Comparison of ENCODE assay signal across 8 cellular contexts in genomic region chr17:42798011-42798382, GRCh38. TPM values are rescaled to one million over a fixed set of nuclear protein-coding genes. Genes with fewer than 3 reads are reported as not detected.
A peak's percentile ranks its signal among the peaks of the same experiment; 100 is the strongest.
DNase-seq lines count a peak whose midpoint lies in the region; ATAC-seq, FAIRE-seq and TF ChIP-seq lines count a peak whose summit lies in the region.

No MANE protein-coding gene starts in this region.

- no peak for DNase-seq in SK-N-SH
- no peak for DNase-seq in activated naive CD8-positive, alpha-beta T cell treated with anti-CD3 and anti-CD28 coated beads for 36 hours
- peak; percentile 12 for DNase-seq in kidney tubule cell (ENCODE audit: low spot score)
- DNase-seq in SW 1271 (lab: John Stamatoyannopoulos, UW): no peak
- DNase-seq in urothelium cell line (ENCODE audit: low spot score): no peak
- DNase-seq in AML-193 (lab: John Stamatoyannopoulos, UW): no peak

- H3K27ac ChIP-seq in SK-N-SH (ENCODE audit: low read depth in 2 of 2, low read length in 1 of 2) (peak overlapping the region in 1 of 2 experiments; percentile 36; a peak in 3 of 4 replicates), subcutaneous abdominal adipose tissue (ENCODE audit: low read depth, low read length) (peak overlapping the region; percentile 74)

- no peak for TF ChIP-seq EP300 in SK-N-SH (IDR thresholded peaks at IDR 0.05; ENCODE audit: borderline replicate concordance in 1 of 2, low read depth in 1 of 2, low read length in 1 of 2)

- H3K27me3 Mint-ChIP-seq in activated naive CD8-positive, alpha-beta T cell treated with anti-CD3 and anti-CD28 coated beads for 36 hours: no peaks in the 10 kb centered on the region

- H3K4me2 ChIP-seq in SK-N-SH: peak overlapping the region; percentile 87

- H3K36me3 ChIP-seq in SK-N-SH (replicated peaks in 1 of 2; ENCODE audit: control insufficient read depth in 1 of 2, insufficient read depth in 2 of 2, low read length in 1 of 2) (no peaks in the 10 kb centered on the region), subcutaneous abdominal adipose tissue (ENCODE audit: control insufficient read depth in 5 of 5, insufficient read depth in 5 of 5, low read length in 5 of 5) (peaks cover 0 to 12% (median 3%) of the 10 kb centered on the region in 5 donors)

- H3K36me3 Mint-ChIP-seq in activated naive CD8-positive, alpha-beta T cell treated with anti-CD3 and anti-CD28 coated beads for 36 hours: peaks cover 6% of the 10 kb centered on the region

- ATAC-seq in SK-N-SH treated with all-trans-retinoic acid at 6 μM for 48 hours: no peak

- CTCF ChIA-PET in SK-N-SH (lab: Yijun Ruan, JAX): interaction anchor here (0.6 to 2.2 kb wide), 6 partner anchors 12 to 220 kb away, joined by 3 to 7 read pairs (median 4); partner anchors contain the start of genes BECN1 and PSMC3IP

- FAIRE-seq in urothelium cell line (lab: Jason Lieb, UNC): no peak

- H3K4me1 Mint-ChIP-seq in activated naive CD8-positive, alpha-beta T cell treated with anti-CD3 and anti-CD28 coated beads for 36 hours: peaks cover 10% of the 10 kb centered on the region

- no peaks in the 10 kb centered on the region for H4K20me1 ChIP-seq in SK-N-SH (ENCODE audit: insufficient read depth)

- POLR2A ChIA-PET in SK-N-SH (lab: Yijun Ruan, JAX): interaction anchor here (1.1 to 1.3 kb wide), 2 partner anchors 17 to 26 kb away, joined by 4 read pairs; partner anchors contain the start of genes BECN1 and WNK4

- peaks cover 18% of the 10 kb centered on the region; the same call in 1 of the 2 replicates for H3K79me2 ChIP-seq in SK-N-SH (ENCODE audit: insufficient read depth)

- H3K9me3 ChIP-seq in SK-N-SH: no peaks in the 10 kb centered on the region
- no peaks in the 10 kb centered on the region for H3K9me3 ChIP-seq in subcutaneous abdominal adipose tissue (ENCODE audit: control insufficient read depth in 5 of 5, low read length in 5 of 5)

- H3K27me3 ChIP-seq in SK-N-SH (ENCODE audit: insufficient read depth) (no peaks in the 10 kb centered on the region), subcutaneous abdominal adipose tissue (ENCODE audit: control insufficient read depth in 5 of 5, insufficient read depth in 4 of 5, low read length in 5 of 5) (no peaks in the 10 kb centered on the region)

- TF ChIP-seq RAD21 in SK-N-SH (IDR thresholded peaks at IDR 0.05; ENCODE audit: low read length): no peak

- H2AFZ ChIP-seq in SK-N-SH (ENCODE audit: low read depth): peak overlapping the region; percentile 81; the same call in 1 of the 2 replicates

- peaks cover 7 to 15% of the 10 kb centered on the region in 2 experiments; a peak in 1 of 4 replicates for H3K4me1 ChIP-seq in SK-N-SH (ENCODE audit: control insufficient read depth in 1 of 2, insufficient read depth in 2 of 2, low read depth in 1 of 2, low read length in 1 of 2)
- peaks cover 8 to 23% (median 21%) of the 10 kb centered on the region in 5 donors for H3K4me1 ChIP-seq in subcutaneous abdominal adipose tissue (ENCODE audit: control insufficient read depth in 5 of 5, insufficient read depth in 5 of 5, low read length in 5 of 5)

- TF ChIP-seq CTCF in SK-N-SH (IDR thresholded peaks at IDR 0.05): no peak

- 21% methylated on average over 10 of the region's 10 CpGs for WGBS in SK-N-SH (ENCODE audit: low lambda C conversion rate)

- no peaks in the 10 kb centered on the region for H3K9me2 ChIP-seq in SK-N-SH

- H3K4me3 ChIP-seq in SK-N-SH (ENCODE audit: low read depth in 2 of 2, low read length in 1 of 2): peak overlapping the region; percentile 93 to 94
- peak overlapping the region; percentile 88 to 99 (median 98) for H3K4me3 ChIP-seq in subcutaneous abdominal adipose tissue (ENCODE audit: low read depth in 1 of 5, low read length in 5 of 5)

- H3K9me3 Mint-ChIP-seq in activated naive CD8-positive, alpha-beta T cell treated with anti-CD3 and anti-CD28 coated beads for 36 hours: peaks cover 4% of the 10 kb centered on the region

- H3K4me3 Mint-ChIP-seq in activated naive CD8-positive, alpha-beta T cell treated with anti-CD3 and anti-CD28 coated beads for 36 hours: peak overlapping the region; percentile 90

- H3K9ac ChIP-seq in SK-N-SH: peak overlapping the region; percentile 84
- peak overlapping the region; percentile 75 to 100 (median 91) for H3K9ac ChIP-seq in subcutaneous abdominal adipose tissue (ENCODE audit: low read length in 5 of 5)

- peak overlapping the region; percentile 69 for H3K27ac Mint-ChIP-seq in activated naive CD8-positive, alpha-beta T cell treated with anti-CD3 and anti-CD28 coated beads for 36 hours

- H3F3A ChIP-seq in SK-N-SH (replicated peaks; ENCODE audit: insufficient read depth): peaks cover 2% of the 10 kb centered on the region

TF ChIP-seq in SK-N-SH, 30 proteins besides CTCF, POLR2A, EP300 and RAD21:
- no peak for TF ChIP-seq FOSL2 (IDR thresholded peaks at IDR 0.05; ENCODE audit: borderline replicate concordance, low read depth)
- TF ChIP-seq POLR2AphosphoS5 (IDR thresholded peaks at IDR 0.05; ENCODE audit: low read depth, low read length): no peak
- TF ChIP-seq EZH2phosphoT487 (IDR thresholded peaks at IDR 0.05; ENCODE audit: borderline replicate concordance, low read depth): no peak
- TF ChIP-seq RCOR1 (IDR thresholded peaks at IDR 0.05; ENCODE audit: low read length): no peak
- no peak for TF ChIP-seq FOXJ3 (CRISPR knock-in tag; IDR thresholded peaks at IDR 0.05)

TF ChIP-seq in SK-N-SH treated with all-trans-retinoic acid at 6 μM for 48 hours, 23 proteins besides CTCF, POLR2A, EP300 and RAD21:
- TF ChIP-seq OSR1 (CRISPR knock-in tag; IDR thresholded peaks at IDR 0.05): no peak
- TF ChIP-seq ARNTL (CRISPR knock-in tag; IDR thresholded peaks at IDR 0.05; ENCODE audit: borderline replicate concordance, low read depth): no peak
- TF ChIP-seq, protein P1, sequence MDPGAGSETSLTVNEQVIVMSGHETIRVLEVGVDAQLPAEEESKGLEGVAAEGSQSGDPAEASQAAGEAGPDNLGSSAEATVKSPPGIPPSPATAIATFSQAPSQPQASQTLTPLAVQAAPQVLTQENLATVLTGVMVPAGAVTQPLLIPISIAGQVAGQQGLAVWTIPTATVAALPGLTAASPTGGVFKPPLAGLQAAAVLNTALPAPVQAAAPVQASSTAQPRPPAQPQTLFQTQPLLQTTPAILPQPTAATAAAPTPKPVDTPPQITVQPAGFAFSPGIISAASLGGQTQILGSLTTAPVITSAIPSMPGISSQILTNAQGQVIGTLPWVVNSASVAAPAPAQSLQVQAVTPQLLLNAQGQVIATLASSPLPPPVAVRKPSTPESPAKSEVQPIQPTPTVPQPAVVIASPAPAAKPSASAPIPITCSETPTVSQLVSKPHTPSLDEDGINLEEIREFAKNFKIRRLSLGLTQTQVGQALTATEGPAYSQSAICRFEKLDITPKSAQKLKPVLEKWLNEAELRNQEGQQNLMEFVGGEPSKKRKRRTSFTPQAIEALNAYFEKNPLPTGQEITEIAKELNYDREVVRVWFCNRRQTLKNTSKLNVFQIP (CRISPR knock-in tag; IDR thresholded peaks at IDR 0.05; ENCODE audit: borderline replicate concordance, low read depth): no peak

RNA-seq across cellular contexts. Expression of gene COA3, which starts 0.5 kb away (rescaled TPM):
- polyA plus RNA-seq in SK-N-SH (2012; rRNA removed): 90.5 and 103 TPM in 2 replicates
- polyA plus RNA-seq in SK-N-SH (2012; cell fraction: cytosol; rRNA removed): 91.5 and 93.2 TPM in 2 replicates
- 36.0 and 45.7 TPM in 2 replicates for polyA plus RNA-seq in SK-N-SH (2012; cell fraction: nucleus; rRNA removed)
- total RNA-seq in activated naive CD8-positive, alpha-beta T cell treated with anti-CD3 and anti-CD28 coated beads for 36 hours: 10 to 100 TPM; 42.0 to 42.2 TPM

RNA-seq across cellular contexts. Expression of gene CNTD1, which starts 0.7 kb away (rescaled TPM):
- 0.26 TPM in 1 of 2 replicates, not detected in the other for polyA plus RNA-seq in SK-N-SH (2012; rRNA removed)
- polyA plus RNA-seq in SK-N-SH (2012; cell fraction: cytosol; rRNA removed): 0.10 and 0.30 TPM in 2 replicates
- polyA plus RNA-seq in SK-N-SH (2012; cell fraction: nucleus; rRNA removed): 0.18 and 0.19 TPM in 2 replicates
- total RNA-seq in activated naive CD8-positive, alpha-beta T cell treated with anti-CD3 and anti-CD28 coated beads for 36 hours: not detected

RNA-seq across cellular contexts. Expression of gene WNK4, which starts 17.6 kb away (rescaled TPM):
- 8.7 and 12.5 TPM in 2 replicates for polyA plus RNA-seq in SK-N-SH (2012; rRNA removed)
- polyA plus RNA-seq in SK-N-SH (2012; cell fraction: cytosol; rRNA removed): 4.5 and 6.2 TPM in 2 replicates
- 45.5 and 57.2 TPM in 2 replicates for polyA plus RNA-seq in SK-N-SH (2012; cell fraction: nucleus; rRNA removed)
- total RNA-seq in activated naive CD8-positive, alpha-beta T cell treated with anti-CD3 and anti-CD28 coated beads for 36 hours: under 1 TPM; 0.25 to 0.26 TPM

RNA-seq across cellular contexts. Expression of gene VPS25, which starts 24.7 kb away (rescaled TPM):
- polyA plus RNA-seq in SK-N-SH (2012; rRNA removed): 127 and 158 TPM in 2 replicates
- polyA plus RNA-seq in SK-N-SH (2012; cell fraction: cytosol; rRNA removed): 112 and 145 TPM in 2 replicates
- polyA plus RNA-seq in SK-N-SH (2012; cell fraction: nucleus; rRNA removed): 67.3 and 101 TPM in 2 replicates
- total RNA-seq in activated naive CD8-positive, alpha-beta T cell treated with anti-CD3 and anti-CD28 coated beads for 36 hours: 10 to 100 TPM; 90.4 to 91.7 TPM

RNA-seq across cellular contexts. Expression of gene BECN1, which starts 26.1 kb away (rescaled TPM):
- polyA plus RNA-seq in SK-N-SH (2012; rRNA removed): 78.0 and 97.4 TPM in 2 replicates
- polyA plus RNA-seq in SK-N-SH (2012; cell fraction: cytosol; rRNA removed): 101 and 109 TPM in 2 replicates
- polyA plus RNA-seq in SK-N-SH (2012; cell fraction: nucleus; rRNA removed): 68.9 and 110 TPM in 2 replicates
- 10 to 100 TPM; 87.5 to 88.3 TPM for total RNA-seq in activated naive CD8-positive, alpha-beta T cell treated with anti-CD3 and anti-CD28 coated beads for 36 hours
